Comparison of ENCODE assay signal across 8 cellular contexts in the genomic region with DNA sequence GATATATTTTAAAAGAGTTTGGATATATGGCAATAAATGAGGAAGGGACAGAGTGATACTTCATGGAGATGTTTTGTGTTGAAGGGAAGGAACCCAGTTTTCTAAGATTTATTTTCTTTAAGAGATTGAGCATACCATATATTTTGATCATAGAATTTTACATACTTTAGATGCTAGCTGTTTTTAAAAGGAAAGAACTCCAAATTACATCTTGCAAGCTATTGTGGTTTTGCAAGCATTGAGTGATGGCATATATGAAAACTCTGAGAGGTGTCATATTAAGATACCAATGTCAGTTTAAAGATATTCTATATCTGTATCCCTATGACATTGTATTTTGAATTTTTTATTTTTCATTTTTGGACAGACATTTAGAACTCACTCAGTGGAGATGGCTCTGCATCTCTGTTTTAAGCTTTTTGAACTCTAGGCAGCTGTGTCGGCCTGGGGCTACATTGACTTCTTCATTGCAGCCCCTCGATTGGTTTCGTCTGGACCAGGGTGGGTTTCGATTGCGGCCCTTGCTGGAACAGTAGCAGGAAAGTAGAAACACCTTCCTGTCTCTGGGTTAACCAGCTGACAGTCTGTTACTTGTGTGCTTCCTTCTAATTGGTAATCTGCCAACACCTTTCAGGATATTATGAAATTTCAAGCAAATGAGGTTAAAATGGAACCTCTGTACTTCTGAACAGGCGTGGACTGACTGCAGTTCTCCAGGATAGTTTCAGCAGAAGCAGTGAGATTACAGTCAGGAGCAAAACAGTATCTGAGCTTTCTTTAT. TPM values are rescaled to one million over a fixed set of nuclear protein-coding genes. Genes with fewer than 3 reads are reported as not detected.
DNase-seq lines count a peak whose midpoint lies in the region; ATAC-seq and TF ChIP-seq lines count a peak whose summit lies in the region.

No MANE protein-coding gene starts in this region.

- no peaks in the 10 kb centered on the region for H3K9me2 ChIP-seq in Loucy (replicated peaks; ENCODE audit: low read depth, low read length)
- H3K9me2 ChIP-seq in PC-9 (ENCODE audit: insufficient read depth), result no peaks in the 10 kb centered on the region

- in situ Hi-C loops in brain microvascular endothelial cell (cut with HindIII; ENCODE audit: low pct_ligation_motif_present, low sequenced_read_pairs) (no loop called here), HAP-1 (cut with MboI; ENCODE audit: low sequenced_read_pairs) (no loop called here)

- H3K79me2 ChIP-seq in Loucy (ENCODE audit: insufficient read depth, low read length) (peaks cover 69% of the 10 kb centered on the region), parathyroid adenoma (peaks cover 59% of the 10 kb centered on the region), PC-9 (ENCODE audit: low read depth) (peaks cover 97% of the 10 kb centered on the region)

- no peak overlapping the region for H3K4me3 ChIP-seq in Loucy (ENCODE audit: low read length, poor library complexity, severe bottlenecking)
- H3K4me3 ChIP-seq in brain microvascular endothelial cell (ENCODE audit: low read depth, low read length), result no peak overlapping the region
- no peak overlapping the region for H3K4me3 ChIP-seq in parathyroid adenoma (ENCODE audit: low read depth, low read length)
- H3K4me3 ChIP-seq in HAP-1, result no peak overlapping the region
- H3K4me3 ChIP-seq in PC-9, result no peak overlapping the region

- TF ChIP-seq CTCF in Loucy (conservative IDR thresholded peaks at IDR 0.05; ENCODE audit: low read length), result no peak
- TF ChIP-seq CTCF in brain microvascular endothelial cell (IDR thresholded peaks at IDR 0.05; ENCODE audit: low read depth, low read length, missing control alignments), result no peak
- TF ChIP-seq CTCF in parathyroid adenoma (IDR thresholded peaks at IDR 0.05), result no peak
- TF ChIP-seq CTCF in PC-9 (conservative IDR thresholded peaks at IDR 0.05), result no peak

- H3K9me3 ChIP-seq in Loucy (ENCODE audit: insufficient read depth, low read depth, low read length), result no peaks in the 10 kb centered on the region
- no peaks in the 10 kb centered on the region for H3K9me3 ChIP-seq in parathyroid adenoma (ENCODE audit: control insufficient read depth, low read length)
- H3K9me3 ChIP-seq in HAP-1, result no peaks in the 10 kb centered on the region
- H3K9me3 ChIP-seq in PC-9 (ENCODE audit: insufficient read depth, low read depth), result no peaks in the 10 kb centered on the region

- H3K9ac ChIP-seq in Loucy (ENCODE audit: low read depth, low read length, poor library complexity, severe bottlenecking) (no peak overlapping the region), parathyroid adenoma (no peak overlapping the region)

- H3K27me3 ChIP-seq in Loucy (ENCODE audit: insufficient read depth, low read length, poor library complexity, severe bottlenecking) (no peaks in the 10 kb centered on the region), brain microvascular endothelial cell (replicated peaks) (no peaks in the 10 kb centered on the region), parathyroid adenoma (ENCODE audit: control insufficient read depth, insufficient read depth, low read length) (no peaks in the 10 kb centered on the region), HAP-1 (ENCODE audit: low read depth) (no peaks in the 10 kb centered on the region), PC-9 (ENCODE audit: insufficient read depth, low read depth) (no peaks in the 10 kb centered on the region)

- peaks cover 47% of the 10 kb centered on the region for H3K4me1 ChIP-seq in Loucy (ENCODE audit: insufficient read depth, low read length, poor library complexity, severe bottlenecking)
- peaks cover 27% of the 10 kb centered on the region for H3K4me1 ChIP-seq in parathyroid adenoma
- H3K4me1 ChIP-seq in HAP-1, result peaks cover 15% of the 10 kb centered on the region
- H3K4me1 ChIP-seq in PC-9 (replicated peaks; ENCODE audit: insufficient read depth), result peaks cover 23% of the 10 kb centered on the region

- H3K36me3 ChIP-seq in Loucy (ENCODE audit: insufficient read depth, low read length) (no peaks in the 10 kb centered on the region), brain microvascular endothelial cell (replicated peaks) (no peaks in the 10 kb centered on the region), parathyroid adenoma (ENCODE audit: control insufficient read depth, insufficient read depth, low read length) (no peaks in the 10 kb centered on the region), HAP-1 (replicated peaks) (no peaks in the 10 kb centered on the region), PC-9 (ENCODE audit: low read depth) (no peaks in the 10 kb centered on the region)

- H2AFZ ChIP-seq in Loucy (ENCODE audit: low read length) (no peak overlapping the region), parathyroid adenoma (no peak overlapping the region), PC-9 (no peak overlapping the region)

- POLR2A ChIA-PET in PC-9 (lab: Charles Lee; ENCODE audit: unreplicated experiment), result interaction anchor here (0.5 kb wide), 1 partner anchor 292 kb away, joined by 10 read pairs; no protein-coding TSS in a partner anchor

- CTCF ChIA-PET in PC-9 (lab: Charles Lee), result interaction anchor here (0.6 kb wide), 1 partner anchor 1057 kb away, joined by 3 read pairs; no protein-coding TSS in a partner anchor

- DNase-seq in brain microvascular endothelial cell (no peak), NCI-H2107 treated with DMSO at 0.1 percent for 48 hours (lab: John Stamatoyannopoulos, UW; ENCODE audit: unreplicated experiment) (no peak), HAP-1 (ENCODE audit: low spot score in 2 of 2) (no peak), PC-9 (no peak)

- ATAC-seq in GM18907 (IDR thresholded peaks at IDR 0.05; ENCODE audit: unreplicated experiment) (peak; percentile 39), GM19324 (IDR thresholded peaks at IDR 0.05; ENCODE audit: low FRiP score, unreplicated experiment) (no peak)

- H3F3A ChIP-seq in Loucy (ENCODE audit: low read depth), result no peaks in the 10 kb centered on the region
- H3F3A ChIP-seq in PC-9 (ENCODE audit: insufficient read depth, low read depth), result peaks cover 17% of the 10 kb centered on the region; the same call in 1 of the 2 replicates

- intact Hi-C loops in PC-9 (cut with micrococcal nuclease; ENCODE audit: unreplicated experiment), result no loop called here

- H4K20me1 ChIP-seq in Loucy (ENCODE audit: insufficient read depth, low read length, poor library complexity, severe bottlenecking) (peaks cover 70% of the 10 kb centered on the region), PC-9 (ENCODE audit: insufficient read depth) (peaks cover 72% of the 10 kb centered on the region)

- BruUV-seq in PC-9 (replicated peaks; lab: Mats Ljungman, UMichigan), result no TSS peak

- H3K27ac ChIP-seq in brain microvascular endothelial cell (peak overlapping the region; percentile 77), parathyroid adenoma (peak overlapping the region; percentile 22), PC-9 (no peak overlapping the region)

- peak overlapping the region; percentile 11 for H3K4me2 ChIP-seq in Loucy (ENCODE audit: low read depth, low read length, poor library complexity, severe bottlenecking)
- no peak overlapping the region for H3K4me2 ChIP-seq in parathyroid adenoma (ENCODE audit: low read length)
- H3K4me2 ChIP-seq in PC-9, result no peak overlapping the region

RNA-seq across cellular contexts. Expression of a gene that starts 14.0 kb away (rescaled TPM):
- total RNA-seq in PC-9 (2021), result 50.9 and 53.1 TPM in 2 replicates
